ENCODE assay signal across 8 cellular contexts in the genomic region with DNA sequence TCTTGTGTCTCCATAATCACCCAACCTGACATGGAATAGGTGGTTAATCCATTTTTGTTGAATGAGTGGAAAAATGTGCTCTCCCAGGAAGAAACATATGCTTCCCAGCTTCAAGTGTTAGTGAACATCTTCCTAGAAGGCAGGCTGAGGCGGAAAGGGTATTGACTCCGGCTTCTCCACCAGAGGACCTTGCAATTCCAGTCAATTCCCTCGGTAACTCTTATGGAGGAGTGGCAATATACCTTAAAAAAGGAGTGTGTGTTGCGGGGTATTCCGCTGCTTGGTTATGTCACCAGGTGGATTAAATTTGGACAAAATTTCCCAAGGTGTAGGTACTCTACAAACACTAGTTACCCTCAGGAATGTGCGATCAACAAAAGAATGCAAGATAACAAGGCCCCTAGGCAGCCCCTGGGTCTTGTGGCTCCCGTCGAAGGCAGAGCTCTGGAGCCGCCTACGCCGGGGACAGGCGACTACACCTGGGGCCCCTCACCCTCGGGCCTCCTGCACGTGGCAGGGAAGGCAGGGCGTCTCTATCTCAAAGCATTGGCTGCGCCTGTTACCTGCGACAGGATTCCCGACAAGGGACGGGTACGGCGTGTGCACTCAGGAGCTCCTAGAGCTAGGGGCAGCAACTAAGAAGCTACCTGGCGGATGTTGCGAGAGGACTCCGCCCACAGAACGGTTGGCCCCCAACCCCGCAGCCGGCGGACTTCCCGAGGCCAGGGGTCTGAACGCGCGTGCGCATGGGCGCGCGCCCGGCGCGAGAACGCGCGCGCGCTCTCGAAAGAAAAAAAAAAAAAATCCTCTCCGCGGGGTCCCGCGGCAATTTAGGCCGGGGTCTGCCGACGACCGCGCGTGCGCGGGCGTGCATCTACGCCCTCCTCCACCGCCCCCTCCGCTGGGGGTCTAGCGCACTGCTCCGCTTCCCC. TPM values are rescaled to one million over a fixed set of nuclear protein-coding genes. Genes with fewer than 3 reads are reported as not detected.
DNase-seq lines count a peak whose midpoint lies in the region; ATAC-seq, FAIRE-seq and TF ChIP-seq lines count a peak whose summit lies in the region.

TSS of gene WDR87 (minus strand) at position 659 of the 932 bp plus-strand sequence. CDS start 8,355 bp downstream, outside the sequence.

- H3K36me3 Mint-ChIP-seq in naive B cell: peaks cover 5 to 11% of the 10 kb centered on the region in 2 donors

- FAIRE-seq in endothelial cell of umbilical vein (lab: Jason Lieb, UNC): peak; percentile 18

- TSS peak; percentile 67 for BruUV-seq in endothelial cell of umbilical vein (replicated peaks; lab: Mats Ljungman, UMichigan)

- POLR2A ChIA-PET in endothelial cell of umbilical vein (lab: Charles Lee): interaction anchor here (0.6 to 1.9 kb wide), 7 partner anchors 11 to 727 kb away, joined by 3 to 25 read pairs (median 4); no protein-coding TSS in a partner anchor

- H3K36me3 ChIP-seq in endothelial cell of umbilical vein (ENCODE audit: control insufficient read depth in 2 of 2, extremely low read depth in 1 of 2, insufficient read depth in 2 of 2, low read length in 2 of 2): no peaks in the 10 kb centered on the region
- no peaks in the 10 kb centered on the region for H3K36me3 ChIP-seq in testis (ENCODE audit: low read depth, missing control alignments)

- peaks cover 36 to 55% (median 48%) of the 10 kb centered on the region in 3 donors for H3K4me1 Mint-ChIP-seq in naive B cell

- no peaks in the 10 kb centered on the region for H3K9me3 Mint-ChIP-seq in naive B cell

- TF ChIP-seq POLR2A in endothelial cell of umbilical vein (IDR thresholded peaks at IDR 0.05; ENCODE audit: low read depth, low read length) (peak; percentile 36), testis (IDR thresholded peaks at IDR 0.05) (no peak)

- peak within 1 kb of the TSS; percentile 88 to 95 (median 93) for H3K27ac Mint-ChIP-seq in naive B cell

- H2AFZ ChIP-seq in endothelial cell of umbilical vein (ENCODE audit: low read depth, low read length): peak within 1 kb of the TSS; percentile 98

- H3K4me3 ChIP-seq in endothelial cell of umbilical vein (replicated peaks in 1 of 3; ENCODE audit: insufficient read depth in 1 of 3, low read depth in 1 of 3, low read length in 3 of 3) (peak within 1 kb of the TSS; percentile 40 to 99 (median 83)), testis (peak within 1 kb of the TSS; percentile 80 to 97)

- H4K20me1 ChIP-seq in endothelial cell of umbilical vein (replicated peaks; ENCODE audit: control insufficient read depth, extremely low read depth, insufficient read depth, low read length): no peaks in the 10 kb centered on the region

- no peak for TF ChIP-seq CTCF in endothelial cell of umbilical vein (IDR thresholded peaks at IDR 0.05; ENCODE audit: extremely low read depth in 1 of 2, insufficient read depth in 1 of 2, low read depth in 1 of 2, low read length in 2 of 2)
- no peak for TF ChIP-seq CTCF in testis (IDR thresholded peaks at IDR 0.05)

- no peaks in the 10 kb centered on the region for H3K9me1 ChIP-seq in endothelial cell of umbilical vein (replicated peaks; ENCODE audit: control insufficient read depth, extremely low read depth, insufficient read depth, low read length)

- H3K4me1 ChIP-seq in endothelial cell of umbilical vein (ENCODE audit: control insufficient read depth, extremely low read depth, insufficient read depth, low read length): peaks cover 15% of the 10 kb centered on the region
- H3K4me1 ChIP-seq in testis: peaks cover 3% of the 10 kb centered on the region

- CTCF ChIA-PET in endothelial cell of umbilical vein (lab: Charles Lee): interaction anchor here (1.0 to 8.4 kb wide), 10 partner anchors 11 to 329 kb away, joined by 3 to 145 read pairs (median 4); no protein-coding TSS in a partner anchor

- peaks cover 40% of the 10 kb centered on the region for H3K79me2 ChIP-seq in endothelial cell of umbilical vein (ENCODE audit: control insufficient read depth, insufficient read depth, low read length)

- DNase-seq in GDM1 (lab: John Stamatoyannopoulos, UW): peak; percentile 44
- DNase-seq in NCI-H510A treated with DMSO at 0.1 percent for 48 hours (lab: John Stamatoyannopoulos, UW): peak; percentile 73
- DNase-seq in activated CD8-positive, alpha-beta memory T cell treated with anti-CD3 and anti-CD28 coated beads for 48 hours (ENCODE audit: low read depth in 2 of 3, low spot score in 2 of 3): peak in 2 of 3 experiments; percentile 8 to 16
- no peak for DNase-seq in endothelial cell of umbilical vein (ENCODE audit: low read depth, low spot score)
- DNase-seq in naive B cell: peak; percentile 61
- DNase-seq in testis: no peak
- DNase-seq in NK-92 (lab: John Stamatoyannopoulos, UW; ENCODE audit: unreplicated experiment): no peak

- H3K9ac ChIP-seq in endothelial cell of umbilical vein (replicated peaks; ENCODE audit: extremely low read depth, insufficient read depth, low read length): peak within 1 kb of the TSS; percentile 76

- WGBS in testis, 2 donors: 3 to 7% methylated on average over 58 to 59 of the region's 63 CpGs

- H3K4me3 Mint-ChIP-seq in naive B cell: peak within 1 kb of the TSS; percentile 89 to 98 (median 95)

- no peaks in the 10 kb centered on the region for H3K27me3 Mint-ChIP-seq in naive B cell

- H3K27ac ChIP-seq in endothelial cell of umbilical vein (ENCODE audit: insufficient read depth, low read depth, low read length) (peak within 1 kb of the TSS; percentile 50), testis (peak within 1 kb of the TSS; percentile 60 to 70)

- dilution Hi-C loops in endothelial cell of umbilical vein (cut with MboI; ENCODE audit: extremely low pct_ligation_motif_present, low sequenced_read_pairs): no loop called here

- peak within 1 kb of the TSS; percentile 83 for H3K4me2 ChIP-seq in endothelial cell of umbilical vein (ENCODE audit: insufficient read depth, low read length)

- intact Hi-C loops in endothelial cell of umbilical vein (cut with micrococcal nuclease) (loop anchor here (2.0 kb wide), 1 partner anchor 55 kb away; no protein-coding TSS in a partner anchor), testis (cut with DNase I; ENCODE audit: low total_unique reads) (loop anchor here (10.0 kb wide), 1 partner anchor 189 kb away; no protein-coding TSS in a partner anchor)

- no peaks in the 10 kb centered on the region for H3K9me3 ChIP-seq in endothelial cell of umbilical vein (replicated peaks; ENCODE audit: control insufficient read depth, insufficient read depth, low read length)
- H3K9me3 ChIP-seq in testis: no peaks in the 10 kb centered on the region

- H3K27me3 ChIP-seq in endothelial cell of umbilical vein (ENCODE audit: control insufficient read depth in 2 of 2, insufficient read depth in 2 of 2, low read length in 2 of 2) (no peaks in the 10 kb centered on the region), testis (no peaks in the 10 kb centered on the region)

- ATAC-seq in HG02884 (IDR thresholded peaks at IDR 0.05; ENCODE audit: unreplicated experiment): peak; percentile 30
- ATAC-seq in naive B cell (ENCODE audit: low read depth in 2 of 2): peak; percentile 35 to 36

TF ChIP-seq in endothelial cell of umbilical vein, 7 proteins besides CTCF, POLR2A, EP300 and RAD21:
- TF ChIP-seq POLR2AphosphoS5 (IDR thresholded peaks at IDR 0.05; ENCODE audit: insufficient read depth, low read depth, low read length): no peak
- no peak for TF ChIP-seq FOS (IDR thresholded peaks at IDR 0.05; ENCODE audit: borderline replicate concordance, insufficient read depth, low read length)
- TF ChIP-seq EZH2 (IDR thresholded peaks at IDR 0.05; ENCODE audit: borderline replicate concordance, low read depth, low read length, severe bottlenecking): no peak
- no peak for TF ChIP-seq GATA2 (IDR thresholded peaks at IDR 0.05; ENCODE audit: insufficient read depth, insufficient read length, low read depth, low read length)
- no peak for TF ChIP-seq JUN (IDR thresholded peaks at IDR 0.05; ENCODE audit: borderline replicate concordance, insufficient read depth, insufficient read length, low read depth)
- TF ChIP-seq MAX (IDR thresholded peaks at IDR 0.05; ENCODE audit: insufficient read depth, insufficient read length): no peak

RNA-seq across cellular contexts. Expression of gene WDR87, which starts in this region (rescaled TPM):
- total RNA-seq in endothelial cell of umbilical vein (not detected in 2 replicates), testis (10 to 100 TPM; 12.1 to 15.3 TPM)
- polyA plus RNA-seq in endothelial cell of umbilical vein (under 0.01 TPM in 1 of 2 replicates, not detected in the other), naive B cell (ENCODE audit: low read depth in 6 of 6) (under 1 TPM in 1 of 6 donors, not detected in 5; 0.03 TPM), testis (ENCODE audit: insufficient read depth, low read depth, low replicate concordance) (22.0 TPM)
- polyA plus RNA-seq in endothelial cell of umbilical vein (2011; cell fraction: cytosol; rRNA removed): not detected in 2 replicates
- not detected in 2 replicates for polyA plus RNA-seq in endothelial cell of umbilical vein (2011; cell fraction: nucleus; rRNA removed)
- not detected in 2 replicates for polyA plus RNA-seq in endothelial cell of umbilical vein (2012)
- polyA minus RNA-seq in endothelial cell of umbilical vein: not detected in 2 replicates
- polyA minus RNA-seq in endothelial cell of umbilical vein (2011; cell fraction: cytosol; rRNA and poly(A)+ RNA removed): not detected
- polyA minus RNA-seq in endothelial cell of umbilical vein (2011; cell fraction: nucleus; rRNA and poly(A)+ RNA removed): not detected in 2 replicates

Comparison
In these comparisons a context has a peak if more than half of its experiments do, and no peak if none do; other contexts are left out.
1. RNA of gene WDR87 (total RNA-seq): 12.1 to 15.3 TPM in testis; not detected in endothelial cell of umbilical vein; every median in the first group is over 10 times any median in the second.
2. RNA of gene WDR87 (polyA plus RNA-seq): 22.0 TPM in testis (single experiment); under 0.01 TPM in endothelial cell of umbilical vein and 0.03 TPM in naive B cell; every median in the first group is over 10 times any median in the second.
3. Peak in DNase-seq and ATAC-seq in naive B cell; RNA of the gene not detected or under 1 TPM.
4. DNase-seq: peak in GDM1 (single experiment), NCI-H510A treated with DMSO at 0.1 percent for 48 hours (single experiment) and activated CD8-positive, alpha-beta memory T cell treated with anti-CD3 and anti-CD28 coated beads for 48 hours (2 of 3); none in endothelial cell of umbilical vein (single experiment), testis (single experiment) and NK-92 (single experiment).